In the genomic region with DNA sequence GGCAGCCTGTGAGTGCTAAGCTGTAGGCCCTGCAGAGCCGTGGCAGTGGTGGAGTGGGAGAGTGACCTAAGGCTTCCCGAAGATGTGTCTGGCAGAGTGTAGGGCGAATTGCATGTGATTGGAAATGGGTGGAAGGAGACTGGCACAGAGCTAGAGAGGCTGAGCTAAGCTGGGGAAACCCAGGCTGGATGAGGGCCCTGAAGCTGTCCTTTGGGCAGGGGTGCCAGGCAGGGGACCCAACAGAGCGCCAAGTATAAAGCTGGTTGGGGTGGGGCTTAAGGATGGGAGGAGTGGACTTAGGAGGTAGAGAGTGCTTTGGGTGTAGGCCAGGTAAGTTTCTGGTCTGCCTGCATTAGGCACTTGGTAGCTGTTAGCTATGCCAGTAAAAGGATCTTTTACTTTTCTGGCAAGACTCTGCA, we compare ENCODE assay signal across 12 cellular contexts. TPM values are rescaled to one million over a fixed set of nuclear protein-coding genes. Genes with fewer than 3 reads are reported as not detected.
A peak's percentile ranks its signal among the peaks of the same experiment; 100 is the strongest.
DNase-seq lines count a peak whose midpoint lies in the region; ATAC-seq and TF ChIP-seq lines count a peak whose summit lies in the region.
"Had no signal": no experiment of that assay in that cellular context is flagged by ENCODE, and none has a peak within 500 bp of the region (broad histone marks: within the 10 kb centered on the region; RNA-seq: fewer than 3 reads in every experiment).

No MANE protein-coding gene starts in this region.

- H3F3A ChIP-seq in PC-3 (ENCODE audit: low read length, unreplicated experiment): no peaks in the 10 kb centered on the region

- peak overlapping the region; percentile 27 for H3K14ac ChIP-seq in trophoblast cell (ENCODE audit: low read length)

- H3K18ac ChIP-seq in trophoblast cell (ENCODE audit: low read length): peak overlapping the region; percentile 70

- H3K27me3 Mint-ChIP-seq in immature natural killer cell (ENCODE audit: low read depth in 3 of 3): peaks cover 0 to 2% (median 1%) of the 10 kb centered on the region in 3 donors

- peaks cover 55 to 78% of the 10 kb centered on the region in 2 donors for H3K4me1 Mint-ChIP-seq in immature natural killer cell

- BruUV-seq in PC-3 (replicated peaks; lab: Mats Ljungman, UMichigan): no TSS peak

- no peaks in the 10 kb centered on the region for H3K27me3 ChIP-seq in PC-3 (ENCODE audit: low read length)
- H3K27me3 ChIP-seq in trophoblast cell (ENCODE audit: insufficient read depth, low read length): no peaks in the 10 kb centered on the region

- H3K27ac ChIP-seq in PC-3 (ENCODE audit: low read length) (peak overlapping the region; percentile 48), trophoblast cell (ENCODE audit: low read depth, low read length) (peak overlapping the region; percentile 45)

- no peaks in the 10 kb centered on the region for H3K36me3 ChIP-seq in PC-3 (ENCODE audit: low read depth, low read length)
- no peaks in the 10 kb centered on the region for H3K36me3 ChIP-seq in trophoblast cell (ENCODE audit: control insufficient read depth in 1 of 2, insufficient read depth in 2 of 2, low read length in 2 of 2)

- H3K4me3 ChIP-seq in AG10803 (ENCODE audit: low read length) (peak overlapping the region; percentile 9; the same call in 1 of the 2 replicates), PC-3 (ENCODE audit: low read length) (no peak overlapping the region), trophoblast cell (ENCODE audit: low read depth, low read length) (no peak overlapping the region)
- H3K4me3 ChIP-seq: mucosa of descending colon had no signal

- H2BK5ac ChIP-seq in trophoblast cell (ENCODE audit: low read depth, low read length, poor library complexity): peak overlapping the region; percentile 10

- no peak overlapping the region for H2AFZ ChIP-seq in PC-3 (ENCODE audit: low read length)
- H2AFZ ChIP-seq in trophoblast cell (ENCODE audit: insufficient read depth, low read length, poor library complexity): no peak overlapping the region

- H3K79me2 ChIP-seq in PC-3 (ENCODE audit: low read length): peaks cover 94% of the 10 kb centered on the region
- peaks cover 6% of the 10 kb centered on the region for H3K79me2 ChIP-seq in trophoblast cell (ENCODE audit: control insufficient read depth, insufficient read depth, low read length, poor library complexity)

- H2BK12ac ChIP-seq in trophoblast cell (ENCODE audit: low read length): peak overlapping the region; percentile 42

- no peaks in the 10 kb centered on the region for H4K20me1 ChIP-seq in PC-3 (ENCODE audit: low read length)

- TF ChIP-seq CTCF in AG10803 (conservative IDR thresholded peaks at IDR 0.05; ENCODE audit: low read length) (no peak), PC-3 (conservative IDR thresholded peaks at IDR 0.05; ENCODE audit: low read depth, low read length) (no peak)

- H3K4me1 ChIP-seq in PC-3 (ENCODE audit: insufficient read depth, low read length) (peaks cover 21% of the 10 kb centered on the region), trophoblast cell (ENCODE audit: control insufficient read depth in 1 of 2, insufficient read depth in 2 of 2, low read length in 2 of 2) (peaks cover 18 to 29% of the 10 kb centered on the region in 2 experiments)

- H3K9ac ChIP-seq in PC-3 (ENCODE audit: low read length): no peak overlapping the region
- peak overlapping the region; percentile 24 for H3K9ac ChIP-seq in trophoblast cell (ENCODE audit: low read length)

- peak overlapping the region; percentile 42 for H3K4ac ChIP-seq in trophoblast cell (ENCODE audit: low read depth, low read length)

- peak overlapping the region; percentile 12 for H3K4me2 ChIP-seq in PC-3 (ENCODE audit: low read length)
- no peak overlapping the region for H3K4me2 ChIP-seq in trophoblast cell (ENCODE audit: low read length)

- DNase-seq in AG10803 (ENCODE audit: low read depth) (peak; percentile 13), PC-3 (peak; percentile 27), trophoblast cell (no peak), NCI-H2227 (lab: John Stamatoyannopoulos, UW; ENCODE audit: unreplicated experiment) (no peak), immature natural killer cell (no peak), iPS-NIHi7 (ENCODE audit: extremely low spot score) (no peak), SHP77 (lab: John Stamatoyannopoulos, UW) (no peak)
- DNase-seq: activated effector memory CD4-positive, alpha-beta T cell treated with anti-CD3 and anti-CD28 coated beads, Interleukin-2, amount 50 U/mL, for 16 hours; mucosa of descending colon; stimulated activated CD4-positive, alpha-beta T cell treated with anti-CD3 and anti-CD28 coated beads, Interleukin-2, amount 100 ng/mL, for 48 hours; T1000 had no signal

- no peak overlapping the region for H4K12ac ChIP-seq in trophoblast cell (ENCODE audit: low read depth, low read length)

- H2BK120ac ChIP-seq in trophoblast cell (ENCODE audit: insufficient read depth, low read length, poor library complexity): no peak overlapping the region

- CTCF ChIA-PET in PC-3 (lab: Charles Lee): interaction anchor here (0.6 kb wide), 3 partner anchors 116 to 427 kb away, joined by 3 to 5 read pairs (median 3); no protein-coding TSS in a partner anchor

- WGBS in trophoblast cell (ENCODE audit: extremely low coverage, insufficient coverage, insufficient read length): no CpG with 5 or more reads among the region's 4 CpGs

- H3K36me3 Mint-ChIP-seq in immature natural killer cell: no peaks in the 10 kb centered on the region

- peak overlapping the region; percentile 32 for H4K8ac ChIP-seq in trophoblast cell (ENCODE audit: low read depth, low read length)

- POLR2A ChIA-PET in PC-3 (lab: Charles Lee; ENCODE audit: unreplicated experiment): interaction anchor here (0.6 kb wide), 1 partner anchor 141 kb away, joined by 7 read pairs; no protein-coding TSS in a partner anchor

- H3K9me3 ChIP-seq in PC-3 (ENCODE audit: low read length): no peaks in the 10 kb centered on the region
- no peaks in the 10 kb centered on the region for H3K9me3 ChIP-seq in trophoblast cell (ENCODE audit: insufficient read depth, low read depth, low read length)
- H3K9me3 ChIP-seq: mucosa of descending colon had no signal

- H4K91ac ChIP-seq in trophoblast cell (ENCODE audit: low read depth, low read length): peak overlapping the region; percentile 19

- no peaks in the 10 kb centered on the region for H3K9me2 ChIP-seq in PC-3 (replicated peaks; ENCODE audit: low read length)

- no peak overlapping the region for H3K4me3 Mint-ChIP-seq in immature natural killer cell

- no peak overlapping the region for H2AK5ac ChIP-seq in trophoblast cell (ENCODE audit: low read length)

- intact Hi-C loops in PC-3 (cut with micrococcal nuclease): no loop called here

- H3K27ac Mint-ChIP-seq in immature natural killer cell: peak overlapping the region in 2 of 6 donors; percentile 43 to 58

- ATAC-seq in PC-3: peak; percentile 33
- peak; percentile 76 for ATAC-seq in esophagus mucosa

- H3K23ac ChIP-seq in trophoblast cell (ENCODE audit: low read length): no peak overlapping the region

- H3K9me3 Mint-ChIP-seq in immature natural killer cell: no peaks in the 10 kb centered on the region

- H3K79me1 ChIP-seq in trophoblast cell (ENCODE audit: low read length): peaks cover 9% of the 10 kb centered on the region

RNA-seq across cellular contexts. Expression of gene WDR20, which starts 47.9 kb away (rescaled TPM):
- total RNA-seq in PC-3 (2014; rRNA removed): 23.7 and 24.2 TPM in 2 replicates
- total RNA-seq in esophagus mucosa: 26.5 TPM
- polyA plus RNA-seq in trophoblast cell (2013): 17.9 and 18.4 TPM in 2 replicates
- 10 to 100 TPM; 10.8 to 14.6 (median 14.0) TPM for polyA plus RNA-seq in immature natural killer cell

Comparison
In these comparisons a context has a peak if more than half of its experiments do, and no peak if none do; other contexts are left out.
1. DNase-seq: peak in AG10803 (single experiment) and PC-3 (single experiment); none in trophoblast cell (0 of 2), NCI-H2227 (single experiment), immature natural killer cell (0 of 3), iPS-NIHi7 (single experiment) and SHP77 (0 of 2).